Comparison of ENCODE assay signal across 8 cellular contexts in the genomic region with DNA sequence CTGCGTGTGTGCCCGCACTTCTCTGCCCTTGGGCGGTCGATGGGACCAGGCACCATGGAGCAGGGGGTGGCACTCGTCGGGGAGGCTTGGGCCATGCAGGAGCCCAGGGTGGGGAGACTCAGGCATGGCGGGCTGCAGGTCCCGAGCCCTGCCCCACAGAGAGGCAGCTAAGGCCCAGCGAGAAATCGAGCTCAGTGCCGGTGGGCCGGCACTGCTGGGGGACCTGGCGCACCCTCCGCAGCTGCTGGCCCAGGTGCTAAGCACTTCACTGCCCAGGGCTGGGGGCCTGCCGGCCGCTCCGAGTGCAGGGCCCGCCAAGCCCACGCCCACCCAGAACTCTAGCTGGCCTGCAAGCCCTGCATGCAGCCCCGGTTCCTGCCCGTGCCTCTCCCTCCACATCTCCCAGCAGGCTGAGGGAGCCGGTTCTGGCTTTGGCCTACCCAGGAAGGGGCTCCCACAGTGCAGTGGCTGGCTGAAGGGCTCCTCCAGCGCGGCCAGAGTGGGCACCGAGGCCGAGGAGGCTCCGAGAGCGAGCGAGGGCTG. TPM values are rescaled to one million over a fixed set of nuclear protein-coding genes. Genes with fewer than 3 reads are reported as not detected.
A peak's percentile ranks its signal among the peaks of the same experiment; 100 is the strongest.
DNase-seq lines count a peak whose midpoint lies in the region; ATAC-seq and TF ChIP-seq lines count a peak whose summit lies in the region.

No MANE protein-coding gene starts in this region.

- H3K4me2 ChIP-seq in OCI-LY1 (ENCODE audit: low read length) = peak overlapping the region; percentile 91

- in situ Hi-C loops in KBM-7 (cut with MboI; ENCODE audit: low pct_unique_long_range_greater_than_20kb, low sequenced_read_pairs) = no loop called here

- ATAC-seq in HG02852 (IDR thresholded peaks at IDR 0.05; ENCODE audit: unreplicated experiment) = no peak
- no peak for ATAC-seq in HG03039 (IDR thresholded peaks at IDR 0.05; ENCODE audit: unreplicated experiment)

- H3K27me3 Mint-ChIP-seq in CD14-positive monocyte (ENCODE audit: low read depth in 3 of 3) (no peaks in the 10 kb centered on the region), neural crest cell (ENCODE audit: low read depth) (no peaks in the 10 kb centered on the region)

- TF ChIP-seq CTCF in CD14-positive monocyte (IDR thresholded peaks at IDR 0.05) (no peak), OCI-LY1 (IDR thresholded peaks at IDR 0.05; ENCODE audit: low read length) (no peak), neural crest cell (conservative IDR thresholded peaks at IDR 0.05) (no peak)

- H3K4me3 ChIP-seq in OCI-LY1 (ENCODE audit: low read depth, low read length, poor library complexity, severe bottlenecking) = peak overlapping the region; percentile 64

- H3K9me3 ChIP-seq in OCI-LY1 (ENCODE audit: low read length) = no peaks in the 10 kb centered on the region

- peaks cover 20% of the 10 kb centered on the region for H3K4me1 Mint-ChIP-seq in CD14-positive monocyte
- peaks cover 2% of the 10 kb centered on the region for H3K4me1 Mint-ChIP-seq in neural crest cell

- H3K9me2 ChIP-seq in OCI-LY1 (ENCODE audit: low read depth, low read length) = no peaks in the 10 kb centered on the region

- no peaks in the 10 kb centered on the region; the same call in 1 of the 2 replicates for H3K36me3 ChIP-seq in OCI-LY1 (ENCODE audit: insufficient read depth, low read length)

- H3K9me3 Mint-ChIP-seq in CD14-positive monocyte (peaks cover 2 to 4% (median 3%) of the 10 kb centered on the region in 7 donors), neural crest cell (peaks cover 3% of the 10 kb centered on the region)

- H3K27ac Mint-ChIP-seq in CD14-positive monocyte (peak overlapping the region in 6 of 7 donors; percentile 31 to 98 (median 96)), neural crest cell (ENCODE audit: unreplicated experiment) (peak overlapping the region; percentile 47)

- DNase-seq in CD14-positive monocyte (ENCODE audit: low spot score) (no peak), neural crest cell (ENCODE audit: low read depth, low spot score) (no peak), KBM-7 (no peak), GDM1 (lab: John Stamatoyannopoulos, UW) (no peak)
- DNase-seq in central memory CD4-positive, alpha-beta T cell = peak; percentile 19

- H3K27me3 ChIP-seq in OCI-LY1 (ENCODE audit: insufficient read depth, low read length) = no peaks in the 10 kb centered on the region

- H3K79me2 ChIP-seq in OCI-LY1 (ENCODE audit: insufficient read depth, low read length) = no peaks in the 10 kb centered on the region

- H3K27ac ChIP-seq in OCI-LY1 (ENCODE audit: low read depth, low read length, poor library complexity, severe bottlenecking) = peak overlapping the region; percentile 63

- H3K4me1 ChIP-seq in OCI-LY1 (ENCODE audit: insufficient read depth, low read length, severe bottlenecking) = peaks cover 19% of the 10 kb centered on the region

- no peaks in the 10 kb centered on the region for H3F3A ChIP-seq in OCI-LY1 (ENCODE audit: insufficient read depth, low read length)

- H2AFZ ChIP-seq in OCI-LY1 (ENCODE audit: low read length) = peak overlapping the region; percentile 97

- H3K9ac ChIP-seq in OCI-LY1 (ENCODE audit: low read length) = peak overlapping the region; percentile 70

- intact Hi-C loops in CD14-positive monocyte (cut with micrococcal nuclease) = no loop called here

- H3K4me3 Mint-ChIP-seq in CD14-positive monocyte (peak overlapping the region; percentile 84 to 98), neural crest cell (no peak overlapping the region)

- H4K20me1 ChIP-seq in OCI-LY1 (ENCODE audit: insufficient read depth, low read length) = no peaks in the 10 kb centered on the region

- H3K36me3 Mint-ChIP-seq in CD14-positive monocyte (peaks cover 23 to 25% of the 10 kb centered on the region in 2 donors), neural crest cell (ENCODE audit: low read depth) (no peaks in the 10 kb centered on the region)

RNA-seq across cellular contexts. Expression of a gene that starts 0.6 kb away (rescaled TPM):
- 1 to 10 TPM; 3.3 to 6.6 TPM for polyA plus RNA-seq in CD14-positive monocyte
- not detected in 2 replicates for total RNA-seq in neural crest cell
